13 cellular contexts compared by ENCODE assay signal in genomic region chr5:67092447-67093023, GRCh38.
DNase-seq lines count a peak whose midpoint lies in the region; ATAC-seq and TF ChIP-seq lines count a peak whose summit lies in the region.
"Had no signal": no experiment of that assay in that cellular context is flagged by ENCODE, and none has a peak within 500 bp of the region (broad histone marks: within the 10 kb centered on the region; RNA-seq: fewer than 3 reads in every experiment).

No MANE protein-coding gene starts in this region.

- H4K20me1 ChIP-seq in fibroblast of lung (ENCODE audit: control insufficient read depth, extremely low read depth, insufficient read depth, low read length): no peaks in the 10 kb centered on the region
- no peaks in the 10 kb centered on the region for H4K20me1 ChIP-seq in osteoblast (ENCODE audit: insufficient read depth, low read length)

- no peak overlapping the region for H3K27ac Mint-ChIP-seq in MCF 10A (ENCODE audit: low read depth, unreplicated experiment)

- H2AFZ ChIP-seq in fibroblast of lung (ENCODE audit: low read length) (peak overlapping the region; percentile 82), osteoblast (ENCODE audit: low read length) (peak overlapping the region; percentile 64)

- H3K4me2 ChIP-seq in fibroblast of lung (ENCODE audit: extremely low read depth, insufficient read depth, low read length): peak overlapping the region; percentile 89
- H3K4me2 ChIP-seq in osteoblast (ENCODE audit: insufficient read depth, low read length): peak overlapping the region; percentile 73

- H3K27me3 Mint-ChIP-seq in MCF 10A (ENCODE audit: insufficient read depth, unreplicated experiment): no peaks in the 10 kb centered on the region

- TF ChIP-seq CTCF in breast epithelium (IDR thresholded peaks at IDR 0.05) (no peak), MCF 10A (IDR thresholded peaks at IDR 0.05; ENCODE audit: unreplicated experiment) (no peak), fibroblast of lung (conservative IDR thresholded peaks at IDR 0.05 in 1 of 2, IDR thresholded peaks at IDR 0.05 in 1 of 2; ENCODE audit: low read depth in 1 of 2, low read length in 2 of 2) (no peak), osteoblast (IDR thresholded peaks at IDR 0.05; ENCODE audit: extremely low read depth, low read depth, low read length) (no peak), upper lobe of right lung (IDR thresholded peaks at IDR 0.05) (no peak)

- H3K27me3 ChIP-seq in breast epithelium (no peaks in the 10 kb centered on the region), fibroblast of lung (ENCODE audit: control insufficient read depth, insufficient read depth, low read length) (no peaks in the 10 kb centered on the region), osteoblast (ENCODE audit: insufficient read depth, low read length) (no peaks in the 10 kb centered on the region), upper lobe of right lung (no peaks in the 10 kb centered on the region)
- H3K27me3 ChIP-seq: tibial nerve had no signal

- no peaks in the 10 kb centered on the region for H3K9me3 Mint-ChIP-seq in MCF 10A (ENCODE audit: unreplicated experiment)

- DNase-seq in breast epithelium (ENCODE audit: low spot score in 2 of 2) (no peak), MCF 10A (ENCODE audit: unreplicated experiment) (no peak), fibroblast of lung (ENCODE audit: low read depth in 2 of 2) (peak in 1 of 2 donors; percentile 65), osteoblast (ENCODE audit: insufficient read length, low spot score, missing footprints) (no peak), upper lobe of right lung (no peak), Kasumi-1 (lab: John Stamatoyannopoulos, UW) (no peak)
- no peak for DNase-seq in activated naive CD4-positive, alpha-beta T cell treated with Interleukin-2 at 50 U/mL for 16 hours
- DNase-seq: activated CD4-positive, CD25-positive, alpha-beta regulatory T cell treated with anti-CD3 and anti-CD28 coated beads, Interleukin-2, amount 50 U/mL, for 72 hours; activated T-cell treated with anti-CD3 and anti-CD28 coated beads, Interleukin-2, amount 50 U/mL, for 48 hours; erythroblast; SW 1271 had no signal

- H3K36me3 ChIP-seq in breast epithelium: no peaks in the 10 kb centered on the region
- H3K36me3 ChIP-seq in fibroblast of lung (ENCODE audit: control insufficient read depth, insufficient read depth, low read length): no peaks in the 10 kb centered on the region
- H3K36me3 ChIP-seq in osteoblast (ENCODE audit: insufficient read depth, low read length): no peaks in the 10 kb centered on the region
- H3K36me3 ChIP-seq in upper lobe of right lung: no peaks in the 10 kb centered on the region
- H3K36me3 ChIP-seq: tibial nerve had no signal

- CTCF ChIA-PET in MCF 10A (lab: Yijun Ruan, JAX): no interaction called here

- no peaks in the 10 kb centered on the region for H3K36me3 Mint-ChIP-seq in MCF 10A (ENCODE audit: insufficient read depth, unreplicated experiment)

- H3K4me3 Mint-ChIP-seq in MCF 10A (ENCODE audit: unreplicated experiment): no peak overlapping the region

- H3K9me3 ChIP-seq in breast epithelium (no peaks in the 10 kb centered on the region), fibroblast of lung (ENCODE audit: control insufficient read depth, insufficient read depth, low read depth, low read length) (no peaks in the 10 kb centered on the region), osteoblast (ENCODE audit: low read depth, low read length) (no peaks in the 10 kb centered on the region), upper lobe of right lung (no peaks in the 10 kb centered on the region)
- H3K9me3 ChIP-seq: tibial nerve had no signal

- no peak overlapping the region for H3K4me3 ChIP-seq in breast epithelium
- peak overlapping the region in 3 of 4 experiments; percentile 1 to 20 (median 4) for H3K4me3 ChIP-seq in fibroblast of lung (replicated peaks in 1 of 4; ENCODE audit: control extremely low read depth in 1 of 4, insufficient read depth in 1 of 4, low read depth in 3 of 4, low read length in 4 of 4)
- H3K4me3 ChIP-seq in osteoblast (ENCODE audit: insufficient read depth, low read length): peak overlapping the region; percentile 32
- H3K4me3 ChIP-seq in upper lobe of right lung: no peak overlapping the region
- H3K4me3 ChIP-seq: tibial nerve had no signal

- H3K79me2 ChIP-seq in fibroblast of lung (ENCODE audit: control insufficient read depth, insufficient read depth, low read length) (no peaks in the 10 kb centered on the region), osteoblast (ENCODE audit: insufficient read depth, low read length) (no peaks in the 10 kb centered on the region)

- H3K9ac ChIP-seq in fibroblast of lung (ENCODE audit: insufficient read depth, low read length): no peak overlapping the region

- no peak for ATAC-seq in upper lobe of right lung
- no peak for ATAC-seq in HG03097 (IDR thresholded peaks at IDR 0.05; ENCODE audit: low FRiP score, unreplicated experiment)

- BruUV-seq in MCF 10A (replicated peaks; lab: Mats Ljungman, UMichigan): no TSS peak

- peaks cover 27% of the 10 kb centered on the region for H3K4me1 Mint-ChIP-seq in MCF 10A (ENCODE audit: insufficient read depth, unreplicated experiment)

- TF ChIP-seq POLR2A in breast epithelium (IDR thresholded peaks at IDR 0.05): no peak

- POLR2A ChIA-PET in MCF 10A (lab: Yijun Ruan, JAX): no interaction called here

- H3K27ac ChIP-seq in breast epithelium (peak overlapping the region; percentile 16 to 40), fibroblast of lung (ENCODE audit: insufficient read depth, low read length) (peak overlapping the region; percentile 34), osteoblast (ENCODE audit: low read depth, low read length) (peak overlapping the region; percentile 11), upper lobe of right lung (peak overlapping the region; percentile 42)

- peaks cover 8 to 16% of the 10 kb centered on the region in 2 donors for H3K4me1 ChIP-seq in breast epithelium
- peaks cover 23% of the 10 kb centered on the region for H3K4me1 ChIP-seq in fibroblast of lung (ENCODE audit: control insufficient read depth, extremely low read depth, insufficient read depth, low read length)
- H3K4me1 ChIP-seq in osteoblast (ENCODE audit: insufficient read depth, low read length): peaks cover 32% of the 10 kb centered on the region
- H3K4me1 ChIP-seq in upper lobe of right lung: peaks cover 36% of the 10 kb centered on the region

- intact Hi-C loops in breast epithelium (cut with DNase I; ENCODE audit: low total_unique reads): loop anchor here (10.0 kb wide), 1 partner anchor 88 kb away; no protein-coding TSS in a partner anchor
- intact Hi-C loops in MCF 10A (cut with micrococcal nuclease): no loop called here
- intact Hi-C loops in upper lobe of right lung (cut with DNase I): no loop called here

Comparison
In these comparisons a context has a peak if more than half of its experiments do, and no peak if none do; other contexts are left out.
1. H3K4me3 ChIP-seq: peak in fibroblast of lung (3 of 4) and osteoblast (single experiment); none in breast epithelium (0 of 3) and upper lobe of right lung (single experiment).
2. Peak in every context shown above with its lines, with median percentiles within 50 percentile points of each other: H3K27ac ChIP-seq.